8 cellular contexts compared by ENCODE assay signal in the genomic region with DNA sequence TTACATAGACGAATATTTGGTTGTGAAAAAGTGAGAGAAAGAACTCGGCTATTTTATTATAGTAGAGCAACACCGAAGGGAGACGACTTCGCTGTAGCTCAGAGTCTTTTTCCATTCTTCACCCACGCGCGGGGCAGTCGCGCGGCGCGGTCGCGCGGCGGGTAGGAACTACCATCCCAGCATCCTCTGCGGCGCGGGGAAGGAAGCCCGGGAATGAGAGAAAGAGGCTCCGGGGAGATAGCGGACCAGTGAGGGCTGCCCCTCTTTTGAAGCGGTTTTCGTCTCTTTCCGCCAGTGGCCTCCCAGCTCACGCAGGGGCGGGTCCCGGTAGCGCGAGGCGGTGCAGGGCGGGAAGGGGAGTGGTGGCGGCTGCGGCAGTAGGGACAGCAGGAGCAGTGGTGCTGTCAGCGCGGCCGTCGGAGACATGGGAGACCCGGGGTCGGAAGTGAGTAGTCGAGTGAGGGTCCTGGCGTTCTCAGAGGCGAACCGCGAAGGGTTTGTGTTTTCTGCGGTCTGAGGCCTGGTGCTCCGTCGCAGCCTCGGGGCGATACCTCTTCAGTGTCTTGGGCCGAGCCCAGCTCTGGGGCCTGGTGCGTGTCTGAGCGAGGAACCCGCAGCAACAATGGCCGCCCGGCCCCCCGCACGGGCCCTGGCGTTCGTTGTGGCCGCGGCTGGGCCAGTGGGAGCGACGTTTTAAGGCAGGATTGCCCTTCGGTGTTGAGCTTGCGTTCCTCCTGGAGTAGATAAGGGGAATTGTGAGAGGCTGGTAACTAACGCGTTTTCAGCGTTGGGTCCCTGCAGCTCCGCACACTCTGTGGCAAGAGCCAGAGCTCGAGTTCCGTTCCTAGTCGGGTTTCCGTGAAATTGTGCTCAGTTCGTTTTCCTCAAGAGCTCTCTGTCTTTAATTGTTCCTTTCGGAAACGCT. TPM values are rescaled to one million over a fixed set of nuclear protein-coding genes. Genes with fewer than 3 reads are reported as not detected.
DNase-seq lines count a peak whose midpoint lies in the region; TF ChIP-seq lines count a peak whose summit lies in the region.
"Not testable (repeated sequence)": the region's sequence is repeated elsewhere in the genome, so short reads cannot be mapped to it uniquely, and the experiment has no call there.

A gene with protein sequence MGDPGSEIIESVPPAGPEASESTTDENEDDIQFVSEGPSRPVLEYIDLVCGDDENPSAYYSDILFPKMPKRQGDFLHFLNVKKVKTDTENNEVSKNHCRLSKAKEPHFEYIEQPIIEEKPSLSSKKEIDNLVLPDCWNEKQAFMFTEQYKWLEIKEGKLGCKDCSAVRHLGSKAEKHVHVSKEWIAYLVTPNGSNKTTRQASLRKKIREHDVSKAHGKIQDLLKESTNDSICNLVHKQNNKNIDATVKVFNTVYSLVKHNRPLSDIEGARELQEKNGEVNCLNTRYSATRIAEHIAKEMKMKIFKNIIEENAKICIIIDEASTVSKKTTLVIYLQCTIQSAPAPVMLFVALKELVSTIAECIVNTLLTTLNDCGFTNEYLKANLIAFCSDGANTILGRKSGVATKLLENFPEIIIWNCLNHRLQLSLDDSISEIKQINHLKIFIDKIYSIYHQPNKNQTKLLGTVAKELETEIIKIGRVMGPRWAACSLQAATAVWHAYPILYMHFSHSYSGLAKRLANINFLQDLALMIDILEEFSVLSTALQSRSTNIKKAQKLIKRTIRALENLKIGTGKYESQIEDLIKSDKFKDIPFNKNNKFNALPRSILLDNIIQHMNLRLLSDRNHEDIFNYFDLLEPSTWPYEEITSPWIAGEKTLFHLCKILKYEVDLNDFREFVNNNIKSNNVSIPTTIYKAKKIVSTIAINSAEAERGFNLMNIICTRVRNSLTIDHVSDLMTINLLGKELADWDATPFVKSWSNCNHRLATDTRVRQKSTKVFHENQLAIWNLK (plus strand): TSS at position 362 of the 925 bp plus-strand sequence. CDS start 63 bp downstream, at position 425.

- H3K36me3 ChIP-seq in ES-I3 (ENCODE audit: insufficient read depth, low read length), result not testable (repeated sequence)
- H3K36me3 ChIP-seq in HAP-1 (replicated peaks), result peaks cover 25% of the 10 kb centered on the region
- peaks cover 20% of the 10 kb centered on the region for H3K36me3 ChIP-seq in MG63
- H3K36me3 ChIP-seq in neuronal stem cell (replicated peaks in 1 of 2; ENCODE audit: control insufficient read depth in 2 of 2, insufficient read depth in 2 of 2, low read length in 2 of 2), result peaks cover 1 to 36% of the 10 kb centered on the region in 2 donors
- H3K36me3 ChIP-seq in subcutaneous abdominal adipose tissue (ENCODE audit: control insufficient read depth in 5 of 5, insufficient read depth in 5 of 5, low read length in 5 of 5), result peaks cover 2 to 12% (median 5%) of the 10 kb centered on the region in 5 donors

- peak; percentile 93 to 94 for DNase-seq in HAP-1 (ENCODE audit: low spot score in 2 of 2)
- DNase-seq in MG63, result peak; percentile 89
- peak; percentile 4 for DNase-seq in SIG-M5 (lab: John Stamatoyannopoulos, UW)
- peak; percentile 62 for DNase-seq in activated gamma-delta T cell (lab: John Stamatoyannopoulos, UW)
- DNase-seq in foreskin fibroblast, result peak; percentile 91 to 97
- DNase-seq in neuronal stem cell (ENCODE audit: low spot score), result peak; percentile 77

- H3K27me3 ChIP-seq in HAP-1 (ENCODE audit: low read depth); MG63; neuronal stem cell (ENCODE audit: control insufficient read depth in 3 of 3, insufficient read depth in 3 of 3, low read depth in 1 of 3, low read length in 3 of 3); subcutaneous abdominal adipose tissue (ENCODE audit: control insufficient read depth in 5 of 5, insufficient read depth in 4 of 5, low read length in 5 of 5): not testable (repeated sequence)

- H3K9me3 ChIP-seq in ES-I3 (ENCODE audit: control insufficient read depth, insufficient read depth, low read length); HAP-1; MG63; neuronal stem cell (replicated peaks in 1 of 2; ENCODE audit: control insufficient read depth in 2 of 2, insufficient read depth in 1 of 2, low read depth in 1 of 2, low read length in 2 of 2); subcutaneous abdominal adipose tissue (ENCODE audit: control insufficient read depth in 5 of 5, low read length in 5 of 5): not testable (repeated sequence)

- H3K18ac ChIP-seq in neuronal stem cell (ENCODE audit: low read length), result peak within 1 kb of the TSS; percentile 83

- peak within 1 kb of the TSS; percentile 66 for H3K27ac ChIP-seq in neuronal stem cell (replicated peaks; ENCODE audit: low read length)
- not testable (repeated sequence) for H3K27ac ChIP-seq in subcutaneous abdominal adipose tissue (ENCODE audit: low read depth, low read length)

- H2BK120ac ChIP-seq in neuronal stem cell (ENCODE audit: low read depth, low read length), result not testable (repeated sequence)

- H3K79me1 ChIP-seq in neuronal stem cell (ENCODE audit: low read depth, low read length), result not testable (repeated sequence)

- not testable (repeated sequence) for TF ChIP-seq CTCF in foreskin fibroblast (IDR thresholded peaks at IDR 0.05; ENCODE audit: low read depth, low read length)

- not testable (repeated sequence) for H2BK15ac ChIP-seq in neuronal stem cell (ENCODE audit: low read length)

- peak within 1 kb of the TSS; percentile 89 for H2AFZ ChIP-seq in neuronal stem cell (ENCODE audit: low read length)

- peak within 1 kb of the TSS; percentile 51 for H3K4me3 ChIP-seq in HAP-1
- peak within 1 kb of the TSS; percentile 64 for H3K4me3 ChIP-seq in MG63
- peak within 1 kb of the TSS; percentile 63 to 70 for H3K4me3 ChIP-seq in foreskin fibroblast (ENCODE audit: low read depth in 1 of 2, low read length in 2 of 2)
- peak within 1 kb of the TSS; percentile 65 to 78 for H3K4me3 ChIP-seq in neuronal stem cell (ENCODE audit: low read length in 2 of 2)
- H3K4me3 ChIP-seq in subcutaneous abdominal adipose tissue (ENCODE audit: low read depth in 1 of 5, low read length in 5 of 5), result peak within 1 kb of the TSS in 4 of 5 donors; percentile 60 to 69 (median 65)

- in situ Hi-C loops in HAP-1 (cut with MboI; ENCODE audit: low sequenced_read_pairs), result not testable (repeated sequence)

- H4K91ac ChIP-seq in neuronal stem cell (ENCODE audit: low read depth, low read length, poor library complexity), result not testable (repeated sequence)

- not testable (repeated sequence) for H3K14ac ChIP-seq in neuronal stem cell (ENCODE audit: low read length)

- H3K9ac ChIP-seq in ES-I3 (ENCODE audit: low read depth, low read length) (peak within 1 kb of the TSS; percentile 87), subcutaneous abdominal adipose tissue (ENCODE audit: low read length in 5 of 5) (peak within 1 kb of the TSS in 3 of 5 donors; percentile 20 to 73 (median 48))
- not testable (repeated sequence) for H3K9ac ChIP-seq in neuronal stem cell (ENCODE audit: low read depth, low read length, poor library complexity)

- H2BK12ac ChIP-seq in neuronal stem cell (ENCODE audit: low read length), result not testable (repeated sequence)

- not testable (repeated sequence) for H2BK5ac ChIP-seq in neuronal stem cell (ENCODE audit: low read length)

- WGBS in neuronal stem cell (ENCODE audit: extremely low coverage in 2 of 2, insufficient read length in 2 of 2, insufficient replicate concordance in 1 of 2), 2 donors, result no CpG with 5 or more reads among the region's 78 CpGs

- not testable (repeated sequence) for H3K4ac ChIP-seq in neuronal stem cell (ENCODE audit: low read length)

- H3K4me1 ChIP-seq in ES-I3 (ENCODE audit: insufficient read depth, low read length); neuronal stem cell (ENCODE audit: control insufficient read depth in 2 of 2, insufficient read depth in 1 of 2, low read depth in 1 of 2, low read length in 2 of 2): not testable (repeated sequence)
- peaks cover 17% of the 10 kb centered on the region for H3K4me1 ChIP-seq in HAP-1
- H3K4me1 ChIP-seq in subcutaneous abdominal adipose tissue (ENCODE audit: control insufficient read depth in 5 of 5, insufficient read depth in 5 of 5, low read length in 5 of 5), result peaks cover 0 to 12% (median 4%) of the 10 kb centered on the region in 5 donors

- peak within 1 kb of the TSS; percentile 57 for H3K4me2 ChIP-seq in neuronal stem cell (ENCODE audit: insufficient read depth, low read length, poor library complexity, severe bottlenecking)

- not testable (repeated sequence) for H4K8ac ChIP-seq in neuronal stem cell (ENCODE audit: low read depth, low read length)

- not testable (repeated sequence) for H2AK5ac ChIP-seq in neuronal stem cell (ENCODE audit: low read depth, low read length)

- peak within 1 kb of the TSS; percentile 34 for H3K23ac ChIP-seq in neuronal stem cell (ENCODE audit: low read depth, low read length, poor library complexity)

RNA-seq across cellular contexts. Expression of the gene that starts here (rescaled TPM):
- 3.4 and 12.9 TPM in 2 replicates for total RNA-seq in MG63 (2014; rRNA removed; shearing (Covaris generic); ENCODE audit: low replicate concordance)
- polyA plus RNA-seq in neuronal stem cell (2013, experiment 1 of 2), result 20.9 TPM
- polyA plus RNA-seq in neuronal stem cell (2013, experiment 2 of 2), result 21.7 TPM

Comparison
In these comparisons a context has a peak if more than half of its experiments do, and no peak if none do; other contexts are left out.
1. DNase-seq: peak in every context shown above with its lines; median percentile 94 in foreskin fibroblast; 94 in HAP-1; 89 in MG63; 77 in neuronal stem cell; 62 in activated gamma-delta T cell; 4 in SIG-M5.